ENCODE assay signal across 19 cellular contexts in genomic region chr19:5559804-5560133, GRCh38. TPM values are rescaled to one million over a fixed set of nuclear protein-coding genes. Genes with fewer than 3 reads are reported as not detected.
A peak's percentile ranks its signal among the peaks of the same experiment; 100 is the strongest.
DNase-seq lines count a peak whose midpoint lies in the region; ATAC-seq, FAIRE-seq and TF ChIP-seq lines count a peak whose summit lies in the region.
"Had no signal": no experiment of that assay in that cellular context is flagged by ENCODE, and none has a peak within 500 bp of the region (broad histone marks: within the 10 kb centered on the region; RNA-seq: fewer than 3 reads in every experiment).

No MANE protein-coding gene starts in this region.

- no peak overlapping the region for H3K4me3 ChIP-seq in H7 (ENCODE audit: insufficient read depth, low read depth, low read length)
- H3K4me3 ChIP-seq in NT2/D1 (ENCODE audit: insufficient read length, low read depth), result no peak overlapping the region
- no peak overlapping the region for H3K4me3 ChIP-seq in esophagus squamous epithelium
- H3K4me3 ChIP-seq in small intestine (ENCODE audit: low read depth in 1 of 2, low read length in 2 of 2), result no peak overlapping the region
- H3K4me3 ChIP-seq: A549 had no signal

- no peaks in the 10 kb centered on the region for H3K27me3 ChIP-seq in H7 (ENCODE audit: control insufficient read depth, insufficient read depth, low read length)
- H3K27me3 ChIP-seq in NT2/D1 (ENCODE audit: insufficient read depth, insufficient read length), result no peaks in the 10 kb centered on the region
- peaks cover 0 to 58% (median 0%) of the 10 kb centered on the region in 4 donors for H3K27me3 ChIP-seq in esophagus squamous epithelium
- peaks cover 0 to 13% of the 10 kb centered on the region in 2 donors for H3K27me3 ChIP-seq in small intestine (ENCODE audit: control insufficient read depth in 2 of 2, insufficient read depth in 2 of 2, low read length in 2 of 2)

- FAIRE-seq in small intestine (lab: Jason Lieb, UNC), result no peak
- FAIRE-seq: A549, GM12892, GM19239, H1 had no signal

- DNase-seq in AG20443 (ENCODE audit: low spot score) (peak; percentile 23), H7 (peak; percentile 57), NT2/D1 (ENCODE audit: low read depth, low spot score) (no peak), esophagus squamous epithelium (lab: John Stamatoyannopoulos, UW) (no peak), small intestine (no peak)
- no peak for DNase-seq in activated CD4-positive, CD25-positive, alpha-beta regulatory T cell treated with anti-CD3 and anti-CD28 coated beads, Interleukin-2, amount 50 U/mL, for 72 hours
- DNase-seq in stimulated activated CD4-positive, alpha-beta T cell treated with anti-CD3 and anti-CD28 coated beads, Interleukin-2, amount 100 ng/mL, for 48 hours, result no peak
- DNase-seq: Caco-2; CD8-positive, alpha-beta T cell; DND-41; GDM1; HCEC 1CT had no signal

- H3K4me1 ChIP-seq in NT2/D1 (ENCODE audit: insufficient read depth, insufficient read length), result peaks cover 29% of the 10 kb centered on the region
- H3K4me1 ChIP-seq in esophagus squamous epithelium, result peaks cover 4 to 71% (median 16%) of the 10 kb centered on the region in 3 donors
- H3K4me1 ChIP-seq in small intestine (ENCODE audit: control insufficient read depth in 2 of 2, insufficient read depth in 1 of 2, low read depth in 1 of 2, low read length in 1 of 2), result no peaks in the 10 kb centered on the region
- H3K4me1 ChIP-seq: Caco-2 had no signal

- H3K9me3 ChIP-seq in NT2/D1 (ENCODE audit: insufficient read depth, low read length) (peaks cover 15% of the 10 kb centered on the region; the same call in 1 of the 2 replicates), esophagus squamous epithelium (peaks cover 0 to 11% (median 0%) of the 10 kb centered on the region in 3 donors), small intestine (ENCODE audit: control insufficient read depth, low read depth) (no peaks in the 10 kb centered on the region)
- H3K9me3 ChIP-seq: Caco-2 had no signal

- peak overlapping the region; percentile 37 for H3K9ac ChIP-seq in NT2/D1 (ENCODE audit: insufficient read length, low read depth)

- intact Hi-C loops in esophagus squamous epithelium (cut with DNase I), result no loop called here

- ATAC-seq in HG03280 (IDR thresholded peaks at IDR 0.05; ENCODE audit: unreplicated experiment), result no peak
- ATAC-seq: CD8-positive, alpha-beta T cell had no signal

- TF ChIP-seq POLR2A in esophagus squamous epithelium (IDR thresholded peaks at IDR 0.05), result no peak

- no peaks in the 10 kb centered on the region for H3K36me3 ChIP-seq in H7 (replicated peaks; ENCODE audit: control insufficient read depth, insufficient read depth, low read length)
- peaks cover 4% of the 10 kb centered on the region for H3K36me3 ChIP-seq in NT2/D1 (ENCODE audit: insufficient read depth, insufficient read length, low read length)
- H3K36me3 ChIP-seq in esophagus squamous epithelium, result peaks cover 0 to 27% (median 0%) of the 10 kb centered on the region in 3 donors
- no peaks in the 10 kb centered on the region for H3K36me3 ChIP-seq in small intestine (ENCODE audit: control insufficient read depth in 2 of 2, insufficient read depth in 2 of 2, low read length in 2 of 2)

- no peak for TF ChIP-seq CTCF in esophagus squamous epithelium (IDR thresholded peaks at IDR 0.05)

- 19 to 20% methylated on average over 1 to 2 of the region's 3 CpGs for WGBS in esophagus squamous epithelium, 2 donors
- 24 to 48% (median 35%) methylated on average over 3 of the region's 3 CpGs for WGBS in small intestine, 3 donors

- H3K27ac ChIP-seq in esophagus squamous epithelium (peak overlapping the region in 3 of 4 donors; percentile 40 to 92 (median 91)), small intestine (ENCODE audit: low read depth in 1 of 2, low read length in 1 of 2) (no peak overlapping the region)
- H3K27ac ChIP-seq: A549, HL-60 had no signal

RNA-seq across cellular contexts. Expression of gene TINCR, which starts 8.0 kb away (rescaled TPM):
- total RNA-seq in H7 (2014; rRNA removed; shearing (Covaris generic)), result 0.28 and 0.74 TPM in 2 replicates
- total RNA-seq in esophagus squamous epithelium, result 10 to 100 TPM; 19.6 to 44.2 (median 28.0) TPM
- 1 to 10 TPM in 1 of 3 donors, under 1 TPM in 2; 0.69 to 1.3 (median 0.81) TPM for polyA plus RNA-seq in small intestine
- polyA plus RNA-seq: CD14-positive monocyte had no signal

Comparison
In these comparisons a context has a peak if more than half of its experiments do, and no peak if none do; other contexts are left out.
1. DNase-seq: peak in AG20443 (single experiment) and H7 (single experiment); none in NT2/D1 (single experiment), esophagus squamous epithelium (single experiment), activated CD4-positive, CD25-positive, alpha-beta regulatory T cell treated with anti-CD3 and anti-CD28 coated beads, Interleukin-2, amount 50 U/mL, for 72 hours (single experiment), stimulated activated CD4-positive, alpha-beta T cell treated with anti-CD3 and anti-CD28 coated beads, Interleukin-2, amount 100 ng/mL, for 48 hours (0 of 2) and small intestine (single experiment).
2. H3K27ac ChIP-seq: peak in esophagus squamous epithelium (3 of 4); none in small intestine (0 of 2).
3. RNA of gene TINCR, which starts 8.0 kb away (total RNA-seq): 19.6 to 44.2 TPM in esophagus squamous epithelium; 0.28 to 0.74 TPM in H7; every median in the first group is over 10 times any median in the second.